16 cellular contexts compared by ENCODE assay signal in the genomic region with DNA sequence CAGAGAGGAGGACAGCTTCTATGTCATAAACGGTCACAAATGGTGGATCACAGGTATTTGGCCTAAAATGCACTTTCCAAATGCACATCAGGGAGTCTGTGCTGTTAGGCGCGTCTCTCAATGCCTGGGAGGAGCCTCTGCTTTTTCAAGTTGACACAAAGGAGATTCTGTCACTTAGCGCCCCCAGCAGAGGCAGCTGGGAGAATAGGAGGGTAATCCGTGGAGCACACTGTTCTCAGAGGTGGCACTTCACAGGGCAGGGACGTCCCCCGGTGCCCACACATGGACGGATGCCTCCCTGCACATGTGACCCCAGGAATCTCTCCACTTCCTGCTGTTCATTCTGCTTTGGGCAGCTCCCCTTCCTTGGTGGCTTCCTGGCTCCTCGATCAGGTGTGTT.
"Had no signal": no experiment of that assay in that cellular context is flagged by ENCODE, and none has a peak within 500 bp of the region (broad histone marks: within the 10 kb centered on the region; RNA-seq: fewer than 3 reads in every experiment).

No MANE protein-coding gene starts in this region.

- H3K27ac ChIP-seq: coronary artery, lower lobe of right lung, neutrophil, suprapubic skin, tibial nerve, upper lobe of right lung, vagina had no signal

- DNase-seq: effector CD4-positive, alpha-beta T cell; foreskin melanocyte; heart left ventricle; hippocampal formation; kidney glomerular epithelial cell; lower lobe of right lung; midbrain; small intestine; stimulated activated CD4-positive, alpha-beta T cell treated with anti-CD3 and anti-CD28 coated beads, Interleukin-2, amount 100 ng/mL, for 48 hours; stimulated activated naive CD8-positive, alpha-beta T cell treated with anti-CD3 and anti-CD28 coated beads, Interleukin-15, Interleukin-2, amounts not matched to agents 100 U/mL and 50 U/mL, for 24 hours; upper lobe of right lung had no signal

- ATAC-seq: stimulated activated naive CD8-positive, alpha-beta T cell treated with anti-CD3 and anti-CD28 coated beads, Interleukin-15, Interleukin-2, amounts not matched to agents 100 U/mL and 50 U/mL, for 24 hours; upper lobe of right lung had no signal

- H3K9me3 ChIP-seq: heart left ventricle, lower lobe of right lung, neutrophil, suprapubic skin, tibial nerve, upper lobe of right lung, vagina had no signal

- H3K27me3 ChIP-seq: heart left ventricle, neutrophil, suprapubic skin, tibial nerve, upper lobe of right lung, vagina had no signal

- H3K4me1 ChIP-seq: suprapubic skin, tibial nerve, upper lobe of right lung, vagina had no signal

- H3K4me3 ChIP-seq: coronary artery, heart left ventricle, lower lobe of right lung, suprapubic skin, tibial nerve, upper lobe of right lung, vagina had no signal
